In the genomic region with DNA sequence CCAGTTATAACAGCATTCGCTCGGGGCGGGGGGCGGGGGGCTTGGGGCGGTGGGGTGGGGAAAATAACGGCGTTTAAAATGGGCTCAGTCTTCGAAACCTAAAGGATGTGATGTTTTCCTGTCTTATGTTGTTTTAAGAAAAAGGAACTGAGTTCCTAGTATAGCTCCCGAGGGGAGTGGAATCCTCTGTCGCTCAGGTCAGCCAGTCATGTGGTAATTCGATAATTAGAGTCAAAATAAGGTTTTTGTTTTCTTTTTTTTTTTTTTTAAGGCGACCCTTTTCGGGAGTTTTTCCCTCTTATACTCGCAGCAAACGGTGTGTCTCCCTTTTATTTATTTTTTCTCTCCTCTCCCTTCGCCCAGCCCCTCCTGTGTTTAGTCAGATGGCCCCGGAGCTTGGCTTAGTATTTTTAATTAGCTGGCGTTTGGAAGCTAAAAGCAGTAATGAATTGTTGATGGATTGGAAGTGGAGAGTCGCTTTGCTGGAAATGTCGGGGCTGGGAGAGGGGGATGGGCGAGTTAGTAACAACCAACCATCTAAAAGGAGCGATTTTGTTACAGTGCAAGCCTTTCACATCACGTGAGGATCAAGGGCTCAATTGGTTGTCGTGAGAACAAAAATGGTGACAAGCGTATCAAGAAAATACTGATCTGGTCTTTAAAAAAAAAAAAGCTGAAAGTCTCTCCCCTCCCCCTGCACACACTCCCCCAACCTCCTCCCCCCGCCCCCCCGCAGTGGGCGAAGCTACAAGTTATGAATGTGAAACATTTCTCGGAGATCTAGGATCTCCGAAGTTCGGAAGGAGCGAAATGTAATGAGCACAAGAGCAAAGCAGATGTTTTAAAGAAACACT, we compare ENCODE assay signal across 8 cellular contexts. TPM values are rescaled to one million over a fixed set of nuclear protein-coding genes. Genes with fewer than 3 reads are reported as not detected.
DNase-seq lines count a peak whose midpoint lies in the region; ATAC-seq, FAIRE-seq and TF ChIP-seq lines count a peak whose summit lies in the region.

No MANE protein-coding gene starts in this region.

- peak overlapping the region; percentile 51 for H3K4me3 ChIP-seq in bronchial epithelial cell (ENCODE audit: low read depth, low read length)
- H3K4me3 ChIP-seq in iPS-18c (ENCODE audit: insufficient read depth, low read depth, low read length): peak overlapping the region; percentile 78
- H3K4me3 ChIP-seq in retinal pigment epithelial cell (ENCODE audit: low read length): peak overlapping the region; percentile 61

- FAIRE-seq in GM12891 (lab: Jason Lieb, UNC) (peak; percentile 78), bronchial epithelial cell (lab: Jason Lieb, UNC) (no peak)

- ATAC-seq in HG03571 (IDR thresholded peaks at IDR 0.05; ENCODE audit: unreplicated experiment): peak; percentile 21

- H3K9me3 ChIP-seq in iPS-18c (ENCODE audit: control insufficient read depth, insufficient read depth, low read length): no peaks in the 10 kb centered on the region

- TF ChIP-seq POLR2A in GM12891 (IDR thresholded peaks at IDR 0.05; ENCODE audit: low read depth, low read length): peak; percentile 44; the same call in 1 of the 2 replicates

- H3K27me3 ChIP-seq in bronchial epithelial cell (ENCODE audit: control insufficient read depth, insufficient read depth, low read length): no peaks in the 10 kb centered on the region

- no peaks in the 10 kb centered on the region for H3K36me3 ChIP-seq in bronchial epithelial cell (ENCODE audit: control insufficient read depth, insufficient read depth, low read length)

- TF ChIP-seq CTCF in bronchial epithelial cell (IDR thresholded peaks at IDR 0.05; ENCODE audit: insufficient read depth, low read length, severe bottlenecking) (no peak), retinal pigment epithelial cell (conservative IDR thresholded peaks at IDR 0.05; ENCODE audit: low read depth, low read length) (no peak), GM20000 (IDR thresholded peaks at IDR 0.05; ENCODE audit: extremely low read depth, missing control alignments) (no peak)

- DNase-seq in GM12891 (ENCODE audit: insufficient read length, low spot score) (no peak), NOMO-1 treated with DMSO at 0.1 percent for 48 hours (lab: John Stamatoyannopoulos, UW; ENCODE audit: unreplicated experiment) (peak; percentile 55), bronchial epithelial cell (ENCODE audit: low read depth) (peak; percentile 69), retinal pigment epithelial cell (ENCODE audit: low read depth) (peak; percentile 95), GM20000 (ENCODE audit: low spot score) (no peak)
- DNase-seq in stimulated activated naive CD4-positive, alpha-beta T cell treated with Interleukin-2 at 50 U/mL for 16 hours (lab: John Stamatoyannopoulos, UW): no peak

TF ChIP-seq in GM12891, 5 proteins besides CTCF, POLR2A, EP300 and RAD21:
- peak; percentile 21; the same call in 1 of the 2 replicates for TF ChIP-seq TAF1 (IDR thresholded peaks at IDR 0.05; ENCODE audit: low read depth, low read length)
- TF ChIP-seq POU2F2 (IDR thresholded peaks at IDR 0.05; ENCODE audit: low read depth, low read length): no peak
- peak; percentile 45 for TF ChIP-seq SPI1 (IDR thresholded peaks at IDR 0.05; ENCODE audit: low read depth, low read length)
TF ChIP-seq in GM12891: peak in this region for 2.

RNA-seq across cellular contexts. Expression of a gene that starts 0.7 kb away (rescaled TPM):
- 6.2 TPM for polyA plus RNA-seq in GM12891 (2012; ENCODE audit: low read depth, missing spikeins)
- total RNA-seq in bronchial epithelial cell: 4.5 and 4.6 TPM in 2 replicates

Comparison
In these comparisons a context has a peak if more than half of its experiments do, and no peak if none do; other contexts are left out.
1. DNase-seq: peak in NOMO-1 treated with DMSO at 0.1 percent for 48 hours (single experiment), bronchial epithelial cell (single experiment) and retinal pigment epithelial cell (single experiment); none in GM12891 (single experiment), GM20000 (single experiment) and stimulated activated naive CD4-positive, alpha-beta T cell treated with Interleukin-2 at 50 U/mL for 16 hours (single experiment).
2. Peak in every context shown above with its lines, with median percentiles within 50 percentile points of each other: H3K4me3 ChIP-seq.